Comparison of ENCODE assay signal across 8 cellular contexts in genomic region chr12:64665506-64665905, GRCh38. TPM values are rescaled to one million over a fixed set of nuclear protein-coding genes. Genes with fewer than 3 reads are reported as not detected.
DNase-seq lines count a peak whose midpoint lies in the region; ATAC-seq and TF ChIP-seq lines count a peak whose summit lies in the region.

No MANE protein-coding gene starts in this region.

- ATAC-seq in GM18861 (IDR thresholded peaks at IDR 0.05; ENCODE audit: unreplicated experiment) = peak; percentile 35
- no peak; the same call in 1 of the 2 replicates for ATAC-seq in HCT116
- ATAC-seq in thoracic aorta (ENCODE audit: insufficient number of reproducible peaks, low FRiP score, low read depth) = no peak
- no peak for ATAC-seq in GM19467 (IDR thresholded peaks at IDR 0.05; ENCODE audit: unreplicated experiment)

- TF ChIP-seq POLR2A in HCT116 (IDR thresholded peaks at IDR 0.05; ENCODE audit: borderline replicate concordance, extremely low read depth, insufficient read depth, insufficient read length) (no peak), Peyer's patch (IDR thresholded peaks at IDR 0.05) (no peak)

- no peak overlapping the region for H3K9ac ChIP-seq in HCT116 (ENCODE audit: low read length)

- H3K4me1 ChIP-seq in HCT116 (ENCODE audit: control insufficient read depth in 1 of 2, insufficient read depth in 2 of 2, low read length in 2 of 2) (peaks cover 31 to 61% of the 10 kb centered on the region in 2 experiments), Peyer's patch (peaks cover 3 to 50% (median 16%) of the 10 kb centered on the region in 4 donors), thoracic aorta (ENCODE audit: control insufficient read depth in 1 of 2, low read depth in 2 of 2) (peaks cover 31 to 98% of the 10 kb centered on the region in 2 donors)

- BruUV-seq in HCT116 (replicated peaks; lab: Mats Ljungman, UMichigan) = no TSS peak

- intact Hi-C loops in HCT116 (cut with micrococcal nuclease) = no loop called here

- peak overlapping the region; percentile 3; the same call in 1 of the 2 replicates for H3K4me2 ChIP-seq in HCT116 (ENCODE audit: low read length)

- H3K36me3 ChIP-seq in HCT116 (ENCODE audit: control insufficient read depth in 1 of 2, insufficient read depth in 2 of 2, low read length in 2 of 2) (no peaks in the 10 kb centered on the region), Peyer's patch (no peaks in the 10 kb centered on the region), thoracic aorta (no peaks in the 10 kb centered on the region)

- H3K4me3 ChIP-seq in HCT116 (replicated peaks in 1 of 2; ENCODE audit: low read depth in 1 of 2, low read length in 2 of 2) (no peak overlapping the region), Peyer's patch (no peak overlapping the region), fibroblast of mammary gland (ENCODE audit: control insufficient read depth, low read depth, low read length) (no peak overlapping the region), thoracic aorta (peak overlapping the region; percentile 39)

- no peak overlapping the region for H2AFZ ChIP-seq in HCT116 (ENCODE audit: low read depth, low read length, poor library complexity, severe bottlenecking)

- RAD21 ChIA-PET in HCT116 (lab: Charles Lee; ENCODE audit: low non-redundant PET in 1 of 2, low total read pairs in 2 of 2, uncharacterized antibody in 2 of 2, unreplicated experiment in 2 of 2) = no interaction called here

- DNase-seq in HCT116 (ENCODE audit: low read depth, low spot score) = no peak
- peak in 2 of 3 donors; percentile 40 to 62 for DNase-seq in Peyer's patch
- peak; percentile 6 for DNase-seq in fibroblast of mammary gland (ENCODE audit: low read depth)
- DNase-seq in thoracic aorta (ENCODE audit: low spot score) = no peak
- DNase-seq in nucleus accumbens (lab: John Stamatoyannopoulos, UW) = no peak
- no peak for DNase-seq in SIG-M5 (lab: John Stamatoyannopoulos, UW)

- TF ChIP-seq RAD21 in HCT116 (IDR thresholded peaks at IDR 0.05; ENCODE audit: low read depth) = no peak

- no peaks in the 10 kb centered on the region for H3K9me2 ChIP-seq in HCT116 (ENCODE audit: insufficient read depth)

- no peaks in the 10 kb centered on the region for H3K27me3 ChIP-seq in HCT116 (ENCODE audit: insufficient read depth, low read length)
- no peaks in the 10 kb centered on the region for H3K27me3 ChIP-seq in Peyer's patch
- H3K27me3 ChIP-seq in thoracic aorta (replicated peaks; ENCODE audit: insufficient read depth) = no peaks in the 10 kb centered on the region

- TF ChIP-seq CTCF in HCT116 (IDR thresholded peaks at IDR 0.05 in 2 of 3, conservative IDR thresholded peaks at IDR 0.05 in 1 of 3; ENCODE audit: borderline replicate concordance in 1 of 3, insufficient read depth in 1 of 3, low read depth in 2 of 3, low read length in 2 of 3) (no peak), Peyer's patch (IDR thresholded peaks at IDR 0.05) (no peak), fibroblast of mammary gland (conservative IDR thresholded peaks at IDR 0.05; ENCODE audit: control insufficient read depth, insufficient read depth, low read depth, low read length) (no peak), thoracic aorta (IDR thresholded peaks at IDR 0.05) (no peak)

- CTCF ChIA-PET in HCT116 (lab: Charles Lee) = no interaction called here

- H3K9me3 ChIP-seq in HCT116 (ENCODE audit: control insufficient read depth in 1 of 2, insufficient read depth in 1 of 2, low read depth in 1 of 2, low read length in 2 of 2) = no peaks in the 10 kb centered on the region
- H3K9me3 ChIP-seq in Peyer's patch = no peaks in the 10 kb centered on the region
- no peaks in the 10 kb centered on the region for H3K9me3 ChIP-seq in thoracic aorta

- peaks cover 80% of the 10 kb centered on the region for H3K79me2 ChIP-seq in HCT116 (ENCODE audit: insufficient read depth, low read length)

- no peaks in the 10 kb centered on the region for H4K20me1 ChIP-seq in HCT116 (ENCODE audit: insufficient read depth)

- POLR2A ChIA-PET in HCT116 (lab: Charles Lee) = interaction anchor here (1.0 kb wide), 1 partner anchor 57 kb away, joined by 3 read pairs; no protein-coding TSS in a partner anchor

- H3K27ac ChIP-seq in HCT116 (ENCODE audit: low read depth, low read length) (no peak overlapping the region), Peyer's patch (peak overlapping the region; percentile 28 to 85 (median 38)), thoracic aorta (peak overlapping the region; percentile 52 to 92)

TF ChIP-seq in HCT116, 20 proteins besides CTCF, POLR2A, EP300 and RAD21:
- TF ChIP-seq ATF3 (IDR thresholded peaks at IDR 0.05) (no peak), POLR2AphosphoS5 (IDR thresholded peaks at IDR 0.05; ENCODE audit: low read depth, low read length) (no peak), MAX (IDR thresholded peaks at IDR 0.05) (no peak), REST (IDR thresholded peaks at IDR 0.05; ENCODE audit: low read depth) (no peak), YY1 (IDR thresholded peaks at IDR 0.05; ENCODE audit: extremely low read depth, insufficient replicate concordance, low read depth, low read length) (no peak), SP1 (IDR thresholded peaks at IDR 0.05; ENCODE audit: low read depth) (no peak), ZBTB33 (IDR thresholded peaks at IDR 0.05; ENCODE audit: extremely low read depth, insufficient replicate concordance, low read length) (no peak), CEBPB (IDR thresholded peaks at IDR 0.05; ENCODE audit: low read depth) (no peak), SIN3A (IDR thresholded peaks at IDR 0.05; ENCODE audit: low read depth) (no peak), EGR1 (IDR thresholded peaks at IDR 0.05; ENCODE audit: low read depth) (no peak), ZFX (IDR thresholded peaks at IDR 0.05) (no peak), SRF (IDR thresholded peaks at IDR 0.05; ENCODE audit: low read depth) (no peak)

RNA-seq across cellular contexts. Expression of gene RASSF3, which starts 55.2 kb away (rescaled TPM):
- total RNA-seq in HCT116 (2021; ENCODE audit: unreplicated experiment) (67.1 TPM), Peyer's patch (10 to 100 TPM; 14.3 to 60.2 (median 27.2) TPM), thoracic aorta (100 to 1,000 TPM; 126 to 149 TPM)
- polyA plus RNA-seq in HCT116 (2012) = 23.2 and 32.5 TPM in 2 replicates

Comparison
In these comparisons a context has a peak if more than half of its experiments do, and no peak if none do; other contexts are left out.
1. DNase-seq: peak in Peyer's patch (2 of 3) and fibroblast of mammary gland (single experiment); none in HCT116 (single experiment), thoracic aorta (single experiment), nucleus accumbens (0 of 56) and SIG-M5 (single experiment).